ENCODE assay signal across 19 cellular contexts in genomic region chr7:158468700-158469296, GRCh38.
DNase-seq lines count a peak whose midpoint lies in the region; ATAC-seq, FAIRE-seq and TF ChIP-seq lines count a peak whose summit lies in the region.
"Had no signal": no experiment of that assay in that cellular context is flagged by ENCODE, and none has a peak within 500 bp of the region (broad histone marks: within the 10 kb centered on the region; RNA-seq: fewer than 3 reads in every experiment).

No MANE protein-coding gene starts in this region.

- H3K27me3 ChIP-seq in H9 (ENCODE audit: insufficient read depth, low read length) (no peaks in the 10 kb centered on the region), H1 (replicated peaks in 1 of 4; ENCODE audit: control insufficient read depth in 3 of 4, extremely low read depth in 1 of 4, insufficient read depth in 3 of 4, low read length in 3 of 4) (no peaks in the 10 kb centered on the region; a peak in 1 of 7 replicates)

- H3K56ac ChIP-seq in H9 (ENCODE audit: insufficient read length, low read depth, low read length), result no peak overlapping the region
- no peak overlapping the region for H3K56ac ChIP-seq in H1 (replicated peaks; ENCODE audit: insufficient read length, low read depth, low read length)

- no peak overlapping the region for H2AK5ac ChIP-seq in H9 (ENCODE audit: insufficient read length, low read length)
- H2AK5ac ChIP-seq in H1 (ENCODE audit: low read depth, low read length), result peak overlapping the region; percentile 100

- peaks cover 57 to 59% of the 10 kb centered on the region in 2 experiments for H3K4me1 Mint-ChIP-seq in H9

- H3K4ac ChIP-seq in H9 (ENCODE audit: low read depth, low read length) (no peak overlapping the region), H1 (replicated peaks; ENCODE audit: insufficient read length, low read depth, low read length) (peak overlapping the region; percentile 98)

- peak overlapping the region in 1 of 2 experiments; percentile 14; a peak in 3 of 5 replicates for H3K4me3 Mint-ChIP-seq in H9
- H3K4me3 Mint-ChIP-seq: CD8-positive, alpha-beta T cell had no signal

- no peak overlapping the region for H4K8ac ChIP-seq in H9 (replicated peaks; ENCODE audit: insufficient read length, low read depth, low read length)
- H4K8ac ChIP-seq in H1 (ENCODE audit: extremely low read depth, insufficient read depth, low read length), result peak overlapping the region; percentile 82

- H2BK15ac ChIP-seq in H9 (ENCODE audit: low read depth, low read length), result no peak overlapping the region
- H2BK15ac ChIP-seq in H1 (ENCODE audit: low read length), result peak overlapping the region; percentile 77

- H3K27ac ChIP-seq in A549, result no peak overlapping the region
- H3K27ac ChIP-seq in H9 (ENCODE audit: insufficient read length, low read depth, low read length), result peak overlapping the region; percentile 15
- peak overlapping the region; percentile 71 for H3K27ac ChIP-seq in H1 (ENCODE audit: low read depth, low read length)
- H3K27ac ChIP-seq: KMS-11 had no signal

- no peak overlapping the region for H3T11ph ChIP-seq in H9 (ENCODE audit: low read length)

- H3K4me1 ChIP-seq in A549, result no peaks in the 10 kb centered on the region
- H3K4me1 ChIP-seq in H9 (ENCODE audit: insufficient read depth, low read length), result peaks cover 19% of the 10 kb centered on the region; the same call in 1 of the 2 replicates
- H3K4me1 ChIP-seq in H1 (replicated peaks in 1 of 4; ENCODE audit: control insufficient read depth in 3 of 4, insufficient read depth in 4 of 4, low read length in 3 of 4), result peaks cover 14 to 27% (median 19%) of the 10 kb centered on the region in 4 experiments

- H2AFZ ChIP-seq in H9 (ENCODE audit: low read length) (no peak overlapping the region), H1 (ENCODE audit: low read length) (no peak overlapping the region)

- H3K23ac ChIP-seq in H9 (ENCODE audit: insufficient read length, low read depth, low read length) (no peak overlapping the region), H1 (ENCODE audit: insufficient read length) (no peak overlapping the region)

- peak overlapping the region; percentile 88 for H3K18ac ChIP-seq in H9 (ENCODE audit: insufficient read length, low read depth, low read length)
- H3K18ac ChIP-seq in H1 (ENCODE audit: extremely low read depth, low read length), result peak overlapping the region; percentile 76

- peak overlapping the region; percentile 3 for H4K5ac ChIP-seq in H9 (ENCODE audit: insufficient read length, low read depth, low read length)
- peak overlapping the region; percentile 77 for H4K5ac ChIP-seq in H1 (ENCODE audit: insufficient read length, low read depth, low read length)

- H3K27me3 Mint-ChIP-seq in H9 (ENCODE audit: low read depth), result no peaks in the 10 kb centered on the region

- H3K4me2 ChIP-seq in A549 (peak overlapping the region; percentile 52; the same call in 2 of the 3 replicates), H9 (ENCODE audit: insufficient read depth, insufficient read length, low read length) (peak overlapping the region; percentile 0), H1 (ENCODE audit: insufficient read depth in 1 of 2, low read depth in 2 of 2, low read length in 2 of 2) (peak overlapping the region; percentile 46 to 62)
- H3K4me2 ChIP-seq: KMS-11 had no signal

- H2BK120ac ChIP-seq in H9 (ENCODE audit: low read depth, low read length, poor library complexity, severe bottlenecking) (no peak overlapping the region), H1 (replicated peaks; ENCODE audit: low read depth, low read length) (peak overlapping the region; percentile 99)

- no peak overlapping the region for H2BK12ac ChIP-seq in H9 (ENCODE audit: insufficient read length, low read depth, low read length)
- peak overlapping the region; percentile 100 for H2BK12ac ChIP-seq in H1 (ENCODE audit: low read depth, low read length)

- peaks cover 0 to 5% (median 3%) of the 10 kb centered on the region in 3 experiments; a peak in 1 of 7 replicates for H3K36me3 Mint-ChIP-seq in H9 (ENCODE audit: insufficient read depth in 1 of 3, low read depth in 3 of 3)
- H3K36me3 Mint-ChIP-seq: CD8-positive, alpha-beta T cell had no signal

- H3K9me3 Mint-ChIP-seq in H9, result peaks cover 6 to 9% of the 10 kb centered on the region in 2 experiments; a peak in 3 of 5 replicates

- H2BK20ac ChIP-seq in H9 (ENCODE audit: low read depth, low read length, poor library complexity, severe bottlenecking) (no peak overlapping the region), H1 (ENCODE audit: low read length) (peak overlapping the region; percentile 91)

- H3K9me3 ChIP-seq in A549 (no peaks in the 10 kb centered on the region), H9 (ENCODE audit: control insufficient read depth, low read depth, low read length) (no peaks in the 10 kb centered on the region), H1 (ENCODE audit: insufficient read depth in 2 of 2, low read depth in 1 of 2, low read length in 1 of 2) (0 out of 4 replicates have a peak, but pooled peaks cover 0 to 3% of the 10 kb centered on the region in 2 experiments)

- H4K91ac ChIP-seq in H9 (ENCODE audit: insufficient read length, low read depth, low read length) (no peak overlapping the region), H1 (replicated peaks; ENCODE audit: insufficient read length, low read length) (peak overlapping the region; percentile 98)

- TF ChIP-seq POLR2A in A549 (IDR thresholded peaks at IDR 0.05; ENCODE audit: low read length) (no peak), H1 (IDR thresholded peaks at IDR 0.05; ENCODE audit: control extremely low read depth in 1 of 2, low read depth in 2 of 2, low read length in 2 of 2) (no peak)

- H3K79me1 ChIP-seq in H9 (ENCODE audit: insufficient read depth, low read depth, low read length, poor library complexity, severe bottlenecking) (no peaks in the 10 kb centered on the region), H1 (ENCODE audit: low read depth, low read length) (no peaks in the 10 kb centered on the region)

- POLR2A ChIA-PET in A549 (lab: Yijun Ruan, JAX) (no interaction called here), H1 (lab: Charles Lee; ENCODE audit: partially characterized antibody) (interaction anchor here (0.7 to 1.3 kb wide), 4 partner anchors 18 to 266 kb away, joined by 3 to 4 read pairs (median 3); no protein-coding TSS in a partner anchor)

- H3K4me3 ChIP-seq in A549 (no peak overlapping the region), H1 (ENCODE audit: extremely low read depth in 1 of 4, insufficient read depth in 2 of 4, low read depth in 3 of 4, low read length in 4 of 4) (peak overlapping the region in 1 of 4 experiments; percentile 5; a peak in 1 of 8 replicates)

- H3K9ac ChIP-seq in H9 (ENCODE audit: extremely low read depth, insufficient read length, low read length) (no peak overlapping the region), H1 (replicated peaks in 1 of 4; ENCODE audit: extremely low read depth in 1 of 4, low read depth in 3 of 4, low read length in 3 of 4) (peak overlapping the region in 2 of 4 experiments; percentile 43 to 55; a peak in 2 of 7 replicates)
- H3K9ac ChIP-seq: KMS-11 had no signal

- H3K79me2 ChIP-seq in H9 (ENCODE audit: insufficient read depth, low read length), result no peaks in the 10 kb centered on the region
- no peaks in the 10 kb centered on the region for H3K79me2 ChIP-seq in H1 (ENCODE audit: control insufficient read depth in 1 of 2, insufficient read depth in 2 of 2, low read length in 2 of 2)

- H3K36me3 ChIP-seq in H1 (ENCODE audit: control insufficient read depth in 2 of 4, insufficient read depth in 4 of 4, low read length in 3 of 4), result no peaks in the 10 kb centered on the region

- ATAC-seq in A549 (peak in 1 of 2 experiments; percentile 30; a peak in 2 of 6 replicates), HG03439 (IDR thresholded peaks at IDR 0.05; ENCODE audit: unreplicated experiment) (no peak)
- ATAC-seq: CD8-positive, alpha-beta T cell; PC-3 had no signal

- no peak for TF ChIP-seq RAD21 in A549 (conservative IDR thresholded peaks at IDR 0.05 in 1 of 2, IDR thresholded peaks at IDR 0.05 in 1 of 2)
- TF ChIP-seq RAD21 in H1 (IDR thresholded peaks at IDR 0.05 in 1 of 2, conservative IDR thresholded peaks at IDR 0.05 in 1 of 2; ENCODE audit: low read depth in 2 of 2, low read length in 2 of 2), result no peak

- no peak for DNase-seq in A549 (ENCODE audit: low read depth in 1 of 2, low spot score in 1 of 2)
- DNase-seq in H9, result no peak
- DNase-seq in H1 (ENCODE audit: low read depth in 1 of 2, low spot score in 2 of 2), result no peak
- DNase-seq in posterior vena cava (ENCODE audit: low spot score), result peak; percentile 1
- DNase-seq in islet precursor cell, result no peak
- no peak for DNase-seq in EL
- DNase-seq: CD8-positive, alpha-beta T cell; DMS53; GOT3; NCI-H1694 treated with DMSO at 0.1 percent for 48 hours; NCI-H510A; NCI-H82; PC-3; RPMI8226 had no signal

- intact Hi-C loops in posterior vena cava (cut with DNase I), result no loop called here

- CTCF ChIA-PET in A549 (lab: Yijun Ruan, JAX), result no interaction called here
- CTCF ChIA-PET in H1 (lab: Charles Lee; ENCODE audit: partially characterized antibody), result interaction anchor here (0.9 to 2.9 kb wide), 5 partner anchors 11 to 66 kb away, joined by 4 to 12 read pairs (median 4); no protein-coding TSS in a partner anchor

- TF ChIP-seq EP300 in A549 (IDR thresholded peaks at IDR 0.05) (no peak), H1 (IDR thresholded peaks at IDR 0.05; ENCODE audit: borderline replicate concordance in 1 of 2, low read depth in 2 of 2, low read length in 2 of 2) (no peak)

- 23% methylated on average over 8 of the region's 9 CpGs for WGBS in A549 (ENCODE audit: missing lambda C conversion rate)
- WGBS in H9 (ENCODE audit: extremely low coverage, insufficient read length, low lambda C conversion rate), result no CpG with 5 or more reads among the region's 9 CpGs
- 76% methylated on average over 9 of the region's 9 CpGs; no CpG with 5 or more reads in 1 of the 2 experiments for WGBS in H1 (ENCODE audit: extremely low coverage in 1 of 2, insufficient coverage in 1 of 2, insufficient read length in 1 of 2, insufficient replicate concordance in 2 of 2, low coverage in 1 of 2, low lambda C conversion rate in 2 of 2, missing lambda C conversion rate in 1 of 2), 2 experiments

- H3K27ac Mint-ChIP-seq in H9, result peak overlapping the region; percentile 84 to 99 (median 94)
- H3K27ac Mint-ChIP-seq: CD8-positive, alpha-beta T cell had no signal

- FAIRE-seq in A549 (lab: Jason Lieb, UNC), result no peak
- FAIRE-seq in H1 (lab: Jason Lieb, UNC), result no peak
- FAIRE-seq: A204.1, GM12892, GM18507 had no signal

- H2BK5ac ChIP-seq in H9 (ENCODE audit: insufficient read length, low read length), result no peak overlapping the region
- peak overlapping the region; percentile 98 for H2BK5ac ChIP-seq in H1 (ENCODE audit: low read depth, low read length)

- H4K20me1 ChIP-seq in H9 (ENCODE audit: control insufficient read depth, insufficient read depth, insufficient read length) (no peaks in the 10 kb centered on the region), H1 (replicated peaks in 1 of 2; ENCODE audit: control insufficient read depth in 1 of 2, insufficient read depth in 2 of 2, low read length in 2 of 2) (no peaks in the 10 kb centered on the region)

- TF ChIP-seq CTCF in A549 (IDR thresholded peaks at IDR 0.05) (no peak), H9 (conservative IDR thresholded peaks at IDR 0.05) (no peak), H1 (IDR thresholded peaks at IDR 0.05; ENCODE audit: control extremely low read depth in 1 of 3, insufficient read depth in 1 of 3, low read depth in 1 of 3, low read length in 3 of 3) (no peak)

- no peaks in the 10 kb centered on the region for H3K23me2 ChIP-seq in H9 (ENCODE audit: insufficient read length, low read depth, low read length, poor library complexity, severe bottlenecking)
- no peaks in the 10 kb centered on the region for H3K23me2 ChIP-seq in H1 (ENCODE audit: low read depth, low read length)

- no peak overlapping the region; the same call in 1 of the 2 replicates for H3K14ac ChIP-seq in H9 (ENCODE audit: insufficient read depth, low read length)
- peak overlapping the region; percentile 97 for H3K14ac ChIP-seq in H1 (ENCODE audit: insufficient read length)

Comparison
In these comparisons a context has a peak if more than half of its experiments do, and no peak if none do; other contexts are left out.
1. H3K27ac ChIP-seq: peak in H9 (single experiment) and H1 (single experiment); none in A549 (0 of 2).
2. H3K4me2 ChIP-seq: peak in every context shown above with its lines; median percentile 54 in H1; 52 in A549; 0 in H9.